Comparison of ENCODE assay signal across 23 cellular contexts in genomic region chr6:25423358-25423757, GRCh38.
DNase-seq lines count a peak whose midpoint lies in the region; ATAC-seq, FAIRE-seq and TF ChIP-seq lines count a peak whose summit lies in the region.
"Had no signal": no experiment of that assay in that cellular context is flagged by ENCODE, and none has a peak within 500 bp of the region (broad histone marks: within the 10 kb centered on the region; RNA-seq: fewer than 3 reads in every experiment).

No MANE protein-coding gene starts in this region.

- H3K36me3 Mint-ChIP-seq in H9 (ENCODE audit: insufficient read depth in 1 of 3, low read depth in 3 of 3), result peaks cover 17 to 21% (median 20%) of the 10 kb centered on the region in 3 experiments
- H3K36me3 Mint-ChIP-seq in T-helper 17 cell (ENCODE audit: low read depth), result no peaks in the 10 kb centered on the region
- H3K36me3 Mint-ChIP-seq: IgD-negative memory B cell had no signal

- no peak overlapping the region for H4K91ac ChIP-seq in H9 (ENCODE audit: insufficient read length, low read depth, low read length)

- no peak overlapping the region for H3K18ac ChIP-seq in H9 (ENCODE audit: insufficient read length, low read depth, low read length)

- no peak overlapping the region for H2BK5ac ChIP-seq in H9 (ENCODE audit: insufficient read length, low read length)

- DNase-seq in H9 (no peak), amniotic epithelial cell (ENCODE audit: low read depth) (peak; percentile 42), left kidney (ENCODE audit: low read depth, low spot score) (peak; percentile 71), omental fat pad (ENCODE audit: low spot score) (no peak), epidermal melanocyte (ENCODE audit: insufficient read length, low spot score) (no peak), T-helper 17 cell (no peak), GM12892 (ENCODE audit: insufficient read length) (no peak)
- DNase-seq: DMS53, GF-D8, HCEC 1CT, MV-4-11, NCI-H1105 treated with DMSO at 0.1 percent for 48 hours, NCI-H2029 treated with DMSO at 0.1 percent for 48 hours, NCI-H524 treated with DMSO at 0.1 percent for 48 hours, OCI-M1 had no signal

- H3K4me2 ChIP-seq in H9 (ENCODE audit: insufficient read depth, insufficient read length, low read length), result no peak overlapping the region

- no peaks in the 10 kb centered on the region for H4K20me1 ChIP-seq in H9 (ENCODE audit: control insufficient read depth, insufficient read depth, insufficient read length)

- H3K27me3 Mint-ChIP-seq in H9 (ENCODE audit: low read depth), result no peaks in the 10 kb centered on the region
- no peaks in the 10 kb centered on the region for H3K27me3 Mint-ChIP-seq in T-helper 17 cell
- H3K27me3 Mint-ChIP-seq: IgD-negative memory B cell had no signal

- H2BK120ac ChIP-seq in H9 (ENCODE audit: low read depth, low read length, poor library complexity, severe bottlenecking), result no peak overlapping the region

- H3K9me3 ChIP-seq in H9 (ENCODE audit: control insufficient read depth, low read depth, low read length) (peaks cover 5% of the 10 kb centered on the region), T-helper 17 cell (ENCODE audit: control insufficient read depth, low read length, poor library complexity, severe bottlenecking) (no peaks in the 10 kb centered on the region)
- H3K9me3 ChIP-seq: SJSA1 had no signal

- H3K79me1 ChIP-seq in H9 (ENCODE audit: insufficient read depth, low read depth, low read length, poor library complexity, severe bottlenecking), result no peaks in the 10 kb centered on the region

- no peak overlapping the region for H4K5ac ChIP-seq in H9 (ENCODE audit: insufficient read length, low read depth, low read length)

- H3K27me3 ChIP-seq in H9 (ENCODE audit: insufficient read depth, low read length), result no peaks in the 10 kb centered on the region
- H3K27me3 ChIP-seq: SJSA1 had no signal

- peak; percentile 82 for ATAC-seq in omental fat pad (ENCODE audit: low FRiP score)
- no peak for ATAC-seq in HG03457 (IDR thresholded peaks at IDR 0.05; ENCODE audit: unreplicated experiment)
- no peak for ATAC-seq in T-helper 17 cell
- ATAC-seq: Right ventricle myocardium inferior had no signal

- no peaks in the 10 kb centered on the region for H3K79me2 ChIP-seq in H9 (ENCODE audit: insufficient read depth, low read length)

- no peaks in the 10 kb centered on the region for H3K23me2 ChIP-seq in H9 (ENCODE audit: insufficient read length, low read depth, low read length, poor library complexity, severe bottlenecking)

- H3K4me3 Mint-ChIP-seq in H9 (no peak overlapping the region), T-helper 17 cell (no peak overlapping the region)
- H3K4me3 Mint-ChIP-seq: IgD-negative memory B cell had no signal

- no peak overlapping the region for H3K56ac ChIP-seq in H9 (ENCODE audit: insufficient read length, low read depth, low read length)

- H2AFZ ChIP-seq in H9 (ENCODE audit: low read length), result no peak overlapping the region

- peaks cover 12 to 17% of the 10 kb centered on the region in 2 experiments for H3K9me3 Mint-ChIP-seq in H9

- peaks cover 3% of the 10 kb centered on the region; the same call in 1 of the 2 replicates for H3K4me1 ChIP-seq in H9 (ENCODE audit: insufficient read depth, low read length)
- H3K4me1 ChIP-seq: SJSA1 had no signal

- TF ChIP-seq POLR2A in GM12892 (IDR thresholded peaks at IDR 0.05; ENCODE audit: low read depth, low read length), result no peak

- WGBS in H9 (ENCODE audit: extremely low coverage, insufficient read length, low lambda C conversion rate), result no CpG with 5 or more reads among the region's 6 CpGs

- H2AK5ac ChIP-seq in H9 (ENCODE audit: insufficient read length, low read length), result no peak overlapping the region

- H3K9ac ChIP-seq in H9 (ENCODE audit: extremely low read depth, insufficient read length, low read length), result no peak overlapping the region

- no peak overlapping the region for H4K8ac ChIP-seq in H9 (replicated peaks; ENCODE audit: insufficient read length, low read depth, low read length)

- no peak overlapping the region for H2BK15ac ChIP-seq in H9 (ENCODE audit: low read depth, low read length)

- no peak overlapping the region; the same call in 1 of the 2 replicates for H3K14ac ChIP-seq in H9 (ENCODE audit: insufficient read depth, low read length)

- FAIRE-seq in GM12892 (lab: Jason Lieb, UNC), result no peak
- FAIRE-seq: A204.1, D721Med, GM19239 had no signal

- no peak overlapping the region for H3T11ph ChIP-seq in H9 (ENCODE audit: low read length)

- no peak for TF ChIP-seq CTCF in H9 (conservative IDR thresholded peaks at IDR 0.05)
- no peak for TF ChIP-seq CTCF in omental fat pad (IDR thresholded peaks at IDR 0.05)

- no peak overlapping the region for H2BK20ac ChIP-seq in H9 (ENCODE audit: low read depth, low read length, poor library complexity, severe bottlenecking)

- H3K27ac ChIP-seq in H9 (ENCODE audit: insufficient read length, low read depth, low read length), result no peak overlapping the region
- H3K27ac ChIP-seq: C4-2B, SJSA1 had no signal

- no peak overlapping the region for H3K4ac ChIP-seq in H9 (ENCODE audit: low read depth, low read length)

- no peak overlapping the region for H3K23ac ChIP-seq in H9 (ENCODE audit: insufficient read length, low read depth, low read length)

- H3K4me1 Mint-ChIP-seq in H9 (peaks cover 18 to 27% of the 10 kb centered on the region in 2 experiments), T-helper 17 cell (no peaks in the 10 kb centered on the region)

- no peak overlapping the region for H2BK12ac ChIP-seq in H9 (ENCODE audit: insufficient read length, low read depth, low read length)

- H3K27ac Mint-ChIP-seq in H9 (peak overlapping the region in 2 of 3 experiments; percentile 19 to 68; a peak in 4 of 7 replicates), T-helper 17 cell (no peak overlapping the region)

Comparison
In these comparisons a context has a peak if more than half of its experiments do, and no peak if none do; other contexts are left out.
1. DNase-seq: peak in amniotic epithelial cell (single experiment) and left kidney (single experiment); none in H9 (single experiment), omental fat pad (single experiment), epidermal melanocyte (single experiment), T-helper 17 cell (0 of 3) and GM12892 (single experiment).